Comparison of ENCODE assay signal across 1 cellular context in genomic region chr3:170656293-170656692, GRCh38.
TF ChIP-seq lines count a peak whose summit lies in the region.

No MANE protein-coding gene starts in this region.

TF ChIP-seq in HepG2, 621 proteins besides CTCF, POLR2A, EP300 and RAD21 (continued from another document):
- TF ChIP-seq ZBTB14 (CRISPR knock-in tag; IDR thresholded peaks at IDR 0.05): no peak
- no peak for TF ChIP-seq MNT (IDR thresholded peaks at IDR 0.05)
